In the genomic region with DNA sequence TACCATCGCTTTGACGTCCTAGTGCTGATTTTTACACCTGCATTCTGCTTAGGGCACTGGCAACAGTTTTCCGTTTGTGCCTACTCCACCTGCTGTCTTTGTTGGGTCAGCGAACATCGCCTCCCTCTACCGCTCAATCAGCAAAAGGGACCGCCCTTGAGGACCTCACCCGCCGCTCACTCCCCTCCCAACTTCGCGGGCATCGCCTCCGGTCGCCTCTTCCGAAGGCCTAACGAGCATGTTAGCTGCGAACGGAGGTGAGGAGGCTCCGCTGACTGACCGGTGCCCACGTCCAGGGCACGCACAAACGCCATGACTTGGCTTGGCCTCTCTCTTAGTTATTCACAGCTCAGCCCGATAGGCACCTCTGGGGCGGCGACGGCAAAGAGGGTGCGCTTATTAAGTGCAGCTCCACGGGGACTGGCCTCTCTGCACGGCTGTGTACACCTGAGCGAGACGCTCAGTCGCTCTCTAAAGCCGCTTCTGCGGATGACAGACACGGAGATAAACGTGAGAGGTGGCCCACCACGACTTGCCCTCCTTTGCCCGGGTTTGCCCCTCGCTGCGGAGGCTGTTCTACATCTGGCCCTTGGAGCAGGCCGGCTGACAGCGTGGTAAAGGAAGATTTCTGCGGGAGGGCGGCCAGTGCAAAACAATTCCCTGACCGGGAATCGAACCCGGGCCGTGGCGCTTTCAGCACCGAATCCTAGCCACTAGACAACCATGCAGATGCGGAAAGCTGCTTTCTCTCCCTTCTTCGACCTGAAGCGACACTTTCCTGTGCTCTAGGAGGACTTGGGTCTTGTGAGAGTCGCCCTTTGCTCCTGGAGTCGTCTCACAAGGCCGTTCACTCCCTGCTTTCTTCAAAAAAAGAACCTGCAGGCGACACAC, we compare ENCODE assay signal across 8 cellular contexts.
A peak's percentile ranks its signal among the peaks of the same experiment; 100 is the strongest.
DNase-seq lines count a peak whose midpoint lies in the region; ATAC-seq and TF ChIP-seq lines count a peak whose summit lies in the region.
"Not testable (repeated sequence)": the region's sequence is repeated elsewhere in the genome, so short reads cannot be mapped to it uniquely, and the experiment has no call there.

No MANE protein-coding gene starts in this region.

- intact Hi-C loops in CD4-positive, alpha-beta T cell (cut with DNase I, micrococcal nuclease); activated CD8-positive, alpha-beta T cell treated with anti-CD3 and anti-CD28 coated beads for 36 hours (cut with micrococcal nuclease); upper lobe of right lung (cut with DNase I): not testable (repeated sequence)

- not testable (repeated sequence) for H3K9me3 Mint-ChIP-seq in CD4-positive, alpha-beta T cell; activated CD8-positive, alpha-beta T cell treated with anti-CD3 and anti-CD28 coated beads for 36 hours; activated naive CD4-positive, alpha-beta T cell treated with anti-CD3 and anti-CD28 coated beads, Interleukin-2, amount 50 U/mL, for 72 hours; memory B cell; stimulated activated effector memory CD8-positive, alpha-beta T cell treated with anti-CD3 and anti-CD28 coated beads, Interleukin-12 subunit alpha, Interleukin-12 subunit beta, amount 100 ng/mL, for 72 hours

- not testable (repeated sequence) for H3K4me3 Mint-ChIP-seq in CD4-positive, alpha-beta T cell; activated CD8-positive, alpha-beta T cell treated with anti-CD3 and anti-CD28 coated beads for 36 hours; memory B cell; stimulated activated effector memory CD8-positive, alpha-beta T cell treated with anti-CD3 and anti-CD28 coated beads, Interleukin-12 subunit alpha, Interleukin-12 subunit beta, amount 100 ng/mL, for 72 hours

- H3K4me3 ChIP-seq in upper lobe of right lung, result not testable (repeated sequence)

- H3K9me3 ChIP-seq in CD4-positive, alpha-beta T cell (ENCODE audit: control insufficient read depth, low read length); upper lobe of right lung: not testable (repeated sequence)

- not testable (repeated sequence) for H3K36me3 ChIP-seq in upper lobe of right lung

- peak; percentile 75 for ATAC-seq in CD4-positive, alpha-beta T cell (ENCODE audit: poor library complexity)
- ATAC-seq in SK-N-SH treated with all-trans-retinoic acid at 6 μM for 48 hours (peak; percentile 49), foreskin keratinocyte (peak; percentile 37), memory B cell (ENCODE audit: low read depth) (peak; percentile 64), upper lobe of right lung (peak; percentile 75)
- peak; percentile 79 for ATAC-seq in activated CD8-positive, alpha-beta T cell treated with anti-CD3 and anti-CD28 coated beads for 36 hours
- peak; percentile 77 for ATAC-seq in activated naive CD4-positive, alpha-beta T cell treated with anti-CD3 and anti-CD28 coated beads, Interleukin-2, amount 50 U/mL, for 72 hours
- peak; percentile 73 for ATAC-seq in stimulated activated effector memory CD8-positive, alpha-beta T cell treated with anti-CD3 and anti-CD28 coated beads, Interleukin-12 subunit alpha, Interleukin-12 subunit beta, amount 100 ng/mL, for 72 hours

- not testable (repeated sequence) for TF ChIP-seq CTCF in CD4-positive, alpha-beta T cell (IDR thresholded peaks at IDR 0.05); activated CD8-positive, alpha-beta T cell treated with anti-CD3 and anti-CD28 coated beads for 36 hours (IDR thresholded peaks at IDR 0.05); foreskin keratinocyte (conservative IDR thresholded peaks at IDR 0.05); upper lobe of right lung (IDR thresholded peaks at IDR 0.05)

- not testable (repeated sequence) for H3K27me3 Mint-ChIP-seq in CD4-positive, alpha-beta T cell; activated CD8-positive, alpha-beta T cell treated with anti-CD3 and anti-CD28 coated beads for 36 hours; memory B cell

- CTCF ChIA-PET in CD4-positive, alpha-beta T cell (lab: Charles Lee); activated CD8-positive, alpha-beta T cell treated with anti-CD3 and anti-CD28 coated beads for 36 hours (lab: Charles Lee): not testable (repeated sequence)

- not testable (repeated sequence) for H3K27ac ChIP-seq in CD4-positive, alpha-beta T cell (ENCODE audit: low read depth, low read length); foreskin keratinocyte; upper lobe of right lung

- not testable (repeated sequence) for H3K27ac Mint-ChIP-seq in CD4-positive, alpha-beta T cell; activated CD8-positive, alpha-beta T cell treated with anti-CD3 and anti-CD28 coated beads for 36 hours; activated naive CD4-positive, alpha-beta T cell treated with anti-CD3 and anti-CD28 coated beads, Interleukin-2, amount 50 U/mL, for 72 hours; memory B cell; stimulated activated effector memory CD8-positive, alpha-beta T cell treated with anti-CD3 and anti-CD28 coated beads, Interleukin-12 subunit alpha, Interleukin-12 subunit beta, amount 100 ng/mL, for 72 hours

- H3K4me1 Mint-ChIP-seq in CD4-positive, alpha-beta T cell (ENCODE audit: low read depth); activated CD8-positive, alpha-beta T cell treated with anti-CD3 and anti-CD28 coated beads for 36 hours (ENCODE audit: low read depth); memory B cell; stimulated activated effector memory CD8-positive, alpha-beta T cell treated with anti-CD3 and anti-CD28 coated beads, Interleukin-12 subunit alpha, Interleukin-12 subunit beta, amount 100 ng/mL, for 72 hours: not testable (repeated sequence)

- H3K4me1 ChIP-seq in foreskin keratinocyte, upper lobe of right lung: not testable (repeated sequence)

- not testable (repeated sequence) for DNase-seq in CD4-positive, alpha-beta T cell; activated CD8-positive, alpha-beta T cell treated with anti-CD3 and anti-CD28 coated beads for 36 hours; activated naive CD4-positive, alpha-beta T cell treated with anti-CD3 and anti-CD28 coated beads, Interleukin-2, amount 50 U/mL, for 72 hours (ENCODE audit: low spot score in 2 of 2); foreskin keratinocyte; memory B cell (ENCODE audit: low spot score in 2 of 2); stimulated activated effector memory CD8-positive, alpha-beta T cell treated with anti-CD3 and anti-CD28 coated beads, Interleukin-12 subunit alpha, Interleukin-12 subunit beta, amount 100 ng/mL, for 72 hours (ENCODE audit: low spot score in 2 of 2); upper lobe of right lung

- POLR2A ChIA-PET in CD4-positive, alpha-beta T cell (lab: Charles Lee); activated CD8-positive, alpha-beta T cell treated with anti-CD3 and anti-CD28 coated beads for 36 hours (lab: Charles Lee): not testable (repeated sequence)

- not testable (repeated sequence) for H3K27me3 ChIP-seq in CD4-positive, alpha-beta T cell (ENCODE audit: control insufficient read depth, insufficient read depth, low read length); foreskin keratinocyte; upper lobe of right lung

- H3K36me3 Mint-ChIP-seq in CD4-positive, alpha-beta T cell (ENCODE audit: low read depth); activated CD8-positive, alpha-beta T cell treated with anti-CD3 and anti-CD28 coated beads for 36 hours (ENCODE audit: low read depth); activated naive CD4-positive, alpha-beta T cell treated with anti-CD3 and anti-CD28 coated beads, Interleukin-2, amount 50 U/mL, for 72 hours; memory B cell; stimulated activated effector memory CD8-positive, alpha-beta T cell treated with anti-CD3 and anti-CD28 coated beads, Interleukin-12 subunit alpha, Interleukin-12 subunit beta, amount 100 ng/mL, for 72 hours: not testable (repeated sequence)
